ENCODE assay signal across 8 cellular contexts in the genomic region with DNA sequence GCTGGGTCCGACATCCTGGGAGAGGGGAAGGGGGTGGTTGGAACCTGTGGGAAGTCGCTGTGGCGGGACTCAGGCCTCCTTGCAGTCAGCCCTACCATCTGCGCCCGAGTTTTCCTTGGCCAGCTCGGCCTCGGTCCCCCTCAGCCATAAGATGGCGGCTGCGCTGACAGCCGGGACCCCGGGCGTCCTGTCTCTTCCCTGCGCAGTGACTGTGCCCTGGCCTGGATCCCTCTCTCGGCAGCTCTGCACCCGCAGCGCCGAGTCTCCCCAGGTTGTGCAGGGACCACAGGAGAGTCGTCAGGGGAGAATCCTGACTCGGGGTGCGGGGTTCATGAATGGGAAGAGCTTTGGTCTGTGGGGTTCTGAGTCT. TPM values are rescaled to one million over a fixed set of nuclear protein-coding genes. Genes with fewer than 3 reads are reported as not detected.
DNase-seq lines count a peak whose midpoint lies in the region; TF ChIP-seq lines count a peak whose summit lies in the region.

No MANE protein-coding gene starts in this region.

- DNase-seq in stimulated activated CD4-positive, alpha-beta T cell treated with anti-CD3 and anti-CD28 coated beads, Interleukin-15, amount 100 ng/mL, for 24 hours = peak; percentile 35
- DNase-seq in stimulated activated CD4-positive, alpha-beta T cell treated with anti-CD3 and anti-CD28 coated beads, Interleukin-2, amount 100 ng/mL, for 48 hours = no peak
- peak in 1 of 2 experiments; percentile 48 for DNase-seq in SJCRH30
- peak; percentile 0 for DNase-seq in fibroblast of pulmonary artery (ENCODE audit: low read depth)
- peak; percentile 79 for DNase-seq in spleen
- DNase-seq in OCI-M1 (lab: John Stamatoyannopoulos, UW) = no peak
- DNase-seq in SHP77 treated with DMSO at 0.1 percent for 48 hours (lab: John Stamatoyannopoulos, UW) = no peak
- DNase-seq in erythroblast (lab: John Stamatoyannopoulos, UW) = no peak

- H3K4me3 ChIP-seq in SJCRH30 (peak overlapping the region; percentile 80), fibroblast of pulmonary artery (replicated peaks; ENCODE audit: low read depth, low read length) (peak overlapping the region; percentile 62), spleen (peak overlapping the region; percentile 50 to 89 (median 58))

- TF ChIP-seq CTCF in fibroblast of pulmonary artery (IDR thresholded peaks at IDR 0.05; ENCODE audit: low read length, missing control alignments) (no peak), spleen (IDR thresholded peaks at IDR 0.05 in 8 of 11, conservative IDR thresholded peaks at IDR 0.05 in 3 of 11) (no peak)

- H3K36me3 ChIP-seq in SJCRH30 (peaks cover 8% of the 10 kb centered on the region), spleen (no peaks in the 10 kb centered on the region)

- H3K27ac ChIP-seq in SJCRH30 (peak overlapping the region; percentile 70), spleen (peak overlapping the region in 5 of 8 donors; percentile 51 to 78 (median 65))

- no peaks in the 10 kb centered on the region for H3K27me3 ChIP-seq in SJCRH30
- no peaks in the 10 kb centered on the region for H3K27me3 ChIP-seq in spleen (replicated peaks in 1 of 7)

- WGBS in spleen, 5 donors = 1 to 14% (median 4%) methylated on average over 15 to 20 of the region's 20 CpGs

- intact Hi-C loops in spleen (cut with DNase I; ENCODE audit: low total_unique reads) = no loop called here

- H3K9me3 ChIP-seq in SJCRH30 (replicated peaks) (no peaks in the 10 kb centered on the region; the same call in 1 of the 2 replicates), spleen (peaks cover 0 to 41% (median 8%) of the 10 kb centered on the region in 8 donors)

- no peak for TF ChIP-seq POLR2A in spleen (IDR thresholded peaks at IDR 0.05)
- TF ChIP-seq POLR2A in erythroblast (IDR thresholded peaks at IDR 0.05; ENCODE audit: low read length) = no peak

- H3K4me1 ChIP-seq in SJCRH30 (no peaks in the 10 kb centered on the region), spleen (peaks cover 0 to 17% (median 4%) of the 10 kb centered on the region in 6 donors)

RNA-seq across cellular contexts. Expression of a gene that starts 0.3 kb away (rescaled TPM):
- total RNA-seq in SJCRH30 (2014; rRNA removed; shearing (Covaris generic)) = 14.5 and 15.4 TPM in 2 replicates
- 10 to 100 TPM in 1 of 7 donors, 1 to 10 TPM in 6; 2.8 to 10.0 (median 5.5) TPM for total RNA-seq in spleen
- polyA plus RNA-seq in spleen = 1 to 10 TPM in 2 of 3 donors, under 1 TPM in 1; 0.78 to 3.1 (median 3.1) TPM

RNA-seq across cellular contexts. Expression of a gene that starts 41.9 kb away (rescaled TPM):
- not detected in 2 replicates for total RNA-seq in SJCRH30 (2014; rRNA removed; shearing (Covaris generic))
- total RNA-seq in spleen = 10 to 100 TPM in 2 of 7 donors, 1 to 10 TPM in 5; 6.1 to 24.1 (median 6.9) TPM
- 1 to 10 TPM in 2 of 3 donors, under 1 TPM in 1; 0.78 to 1.4 (median 1.0) TPM for polyA plus RNA-seq in spleen

Comparison
In these comparisons a context has a peak if more than half of its experiments do, and no peak if none do; other contexts are left out.
1. DNase-seq: peak in stimulated activated CD4-positive, alpha-beta T cell treated with anti-CD3 and anti-CD28 coated beads, Interleukin-15, amount 100 ng/mL, for 24 hours (single experiment), fibroblast of pulmonary artery (single experiment) and spleen (single experiment); none in stimulated activated CD4-positive, alpha-beta T cell treated with anti-CD3 and anti-CD28 coated beads, Interleukin-2, amount 100 ng/mL, for 48 hours (0 of 2), OCI-M1 (single experiment), SHP77 treated with DMSO at 0.1 percent for 48 hours (single experiment) and erythroblast (0 of 2).
2. Peak in every context shown above with its lines, with median percentiles within 50 percentile points of each other: H3K4me3 ChIP-seq.